In genomic region chr5:115544371-115545064, GRCh38 we compare ENCODE assay signal across 1 cellular context.
TF ChIP-seq lines count a peak whose summit lies in the region.

FEM1C (minus strand) TSS chr5:115544775; CDS start chr5:115543493, 1,282 bp downstream.

TF ChIP-seq in HEK293, 187 proteins besides CTCF, POLR2A, EP300 and RAD21 (continued from another document and continues in another):
- TF ChIP-seq TSHZ1 (tag by site-specific recombination; IDR thresholded peaks at IDR 0.05; ENCODE audit: borderline replicate concordance), result no peak
- no peak for TF ChIP-seq ZNF350 (tag by site-specific recombination; IDR thresholded peaks at IDR 0.05)
- peak; percentile 83 for TF ChIP-seq KLF8 (tag by site-specific recombination; IDR thresholded peaks at IDR 0.05)
- TF ChIP-seq SCRT2 (tag by site-specific recombination; IDR thresholded peaks at IDR 0.05), result peak; percentile 46
- TF ChIP-seq ZBTB6 (tag by site-specific recombination; IDR thresholded peaks at IDR 0.05), result no peak
- no peak for TF ChIP-seq ZNF23 (tag by site-specific recombination; IDR thresholded peaks at IDR 0.05; ENCODE audit: borderline replicate concordance)
- TF ChIP-seq ZBTB20 (tag by site-specific recombination; IDR thresholded peaks at IDR 0.05), result peak; percentile 82
- no peak for TF ChIP-seq ZNF138 (tag by site-specific recombination; IDR thresholded peaks at IDR 0.05; ENCODE audit: borderline replicate concordance)
- no peak for TF ChIP-seq ZNF658 (tag by site-specific recombination; IDR thresholded peaks at IDR 0.05)
- TF ChIP-seq ZNF600 (tag by site-specific recombination; IDR thresholded peaks at IDR 0.05), result peak; percentile 91
- TF ChIP-seq ZNF623 (tag by site-specific recombination; IDR thresholded peaks at IDR 0.05), result no peak
- TF ChIP-seq ZNF175 (tag by site-specific recombination; IDR thresholded peaks at IDR 0.05), result no peak
- peak; percentile 22; the same call in 1 of the 2 replicates for TF ChIP-seq ZXDB (tag by site-specific recombination; IDR thresholded peaks at IDR 0.05)
- TF ChIP-seq ZNF140 (tag by site-specific recombination; IDR thresholded peaks at IDR 0.05), result no peak
- no peak for TF ChIP-seq HOXC10 (CRISPR knock-in tag; IDR thresholded peaks at IDR 0.05)
- TF ChIP-seq PRDM2 (tag by site-specific recombination; IDR thresholded peaks at IDR 0.05; ENCODE audit: borderline replicate concordance), result no peak
- TF ChIP-seq HOXA7 (CRISPR knock-in tag; IDR thresholded peaks at IDR 0.05; ENCODE audit: borderline replicate concordance), result no peak
- peak; percentile 76; the same call in 1 of the 2 replicates for TF ChIP-seq ZNF391 (tag by site-specific recombination; IDR thresholded peaks at IDR 0.05; ENCODE audit: borderline replicate concordance, low read depth)
- TF ChIP-seq ZNF707 (tag by site-specific recombination; IDR thresholded peaks at IDR 0.05), result no peak
- TF ChIP-seq ZNF561 (tag by site-specific recombination; IDR thresholded peaks at IDR 0.05; ENCODE audit: borderline replicate concordance), result peak; percentile 86
- TF ChIP-seq ZNF747 (tag by site-specific recombination; IDR thresholded peaks at IDR 0.05), result no peak
- TF ChIP-seq PRDM10 (tag by site-specific recombination; IDR thresholded peaks at IDR 0.05), result 0 out of 2 replicates have a peak, but pooled peaks have one; percentile 41
- no peak for TF ChIP-seq ZNF704 (tag by site-specific recombination; IDR thresholded peaks at IDR 0.05)
- TF ChIP-seq ZNF518A (tag by site-specific recombination; conservative IDR thresholded peaks at IDR 0.05; ENCODE audit: low read depth), result no peak
- peak; percentile 78 for TF ChIP-seq INSM2 (tag by site-specific recombination; IDR thresholded peaks at IDR 0.05)
- TF ChIP-seq ZNF571 (tag by site-specific recombination; IDR thresholded peaks at IDR 0.05), result no peak
- no peak for TF ChIP-seq ZNF548 (tag by site-specific recombination; IDR thresholded peaks at IDR 0.05)
- no peak for TF ChIP-seq TCF7L2 (IDR thresholded peaks at IDR 0.05; ENCODE audit: borderline replicate concordance, low read depth, low read length)
- no peak for TF ChIP-seq ZNF677 (tag by site-specific recombination; IDR thresholded peaks at IDR 0.05)
- TF ChIP-seq ZNF624 (tag by site-specific recombination; IDR thresholded peaks at IDR 0.05), result no peak
- TF ChIP-seq ZBTB48 (tag by site-specific recombination; IDR thresholded peaks at IDR 0.05), result peak; percentile 86
- no peak for TF ChIP-seq ZNF580 (tag by site-specific recombination; IDR thresholded peaks at IDR 0.05)
- no peak for TF ChIP-seq ZNF776 (tag by site-specific recombination; IDR thresholded peaks at IDR 0.05; ENCODE audit: borderline replicate concordance)
- TF ChIP-seq ZNF558 (tag by site-specific recombination; IDR thresholded peaks at IDR 0.05), result no peak
- peak; percentile 82 for TF ChIP-seq ZFP69B (tag by site-specific recombination; IDR thresholded peaks at IDR 0.05)
- no peak for TF ChIP-seq MYNN (tag by site-specific recombination; IDR thresholded peaks at IDR 0.05; ENCODE audit: borderline replicate concordance)
- peak; percentile 95 for TF ChIP-seq ZBTB8A (tag by site-specific recombination; IDR thresholded peaks at IDR 0.05)
